2 cellular contexts compared by ENCODE assay signal in genomic region chr14:64910847-64911495, GRCh38.
A peak's percentile ranks its signal among the peaks of the same experiment; 100 is the strongest.
TF ChIP-seq lines count a peak whose summit lies in the region.

No MANE protein-coding gene starts in this region.

TF ChIP-seq in K562, 482 proteins besides CTCF, POLR2A, EP300 and RAD21 (continued from another document):
- no peak for TF ChIP-seq HMGN3 (IDR thresholded peaks at IDR 0.05; ENCODE audit: borderline replicate concordance, extremely low read depth, insufficient read length, low read depth, low read length)
- peak; percentile 70 for TF ChIP-seq ZNF384 (IDR thresholded peaks at IDR 0.05; ENCODE audit: low read depth, low read length)
- TF ChIP-seq FOXK1 (CRISPR knock-in tag; IDR thresholded peaks at IDR 0.05; ENCODE audit: borderline replicate concordance), result no peak
- TF ChIP-seq NR4A1 (CRISPR knock-in tag; IDR thresholded peaks at IDR 0.05), result no peak
- no peak for TF ChIP-seq NR4A1 (tag; IDR thresholded peaks at IDR 0.05)
- no peak for TF ChIP-seq ZNF518B (CRISPR knock-in tag; IDR thresholded peaks at IDR 0.05)
- peak; percentile 42 for TF ChIP-seq CTCFL (IDR thresholded peaks at IDR 0.05; ENCODE audit: borderline replicate concordance, insufficient read depth, low read depth, low read length, poor library complexity, severe bottlenecking)
- TF ChIP-seq USF1 (CRISPR knock-in tag; IDR thresholded peaks at IDR 0.05), result no peak
- no peak for TF ChIP-seq HDGF (IDR thresholded peaks at IDR 0.05)
- TF ChIP-seq ZEB2 (IDR thresholded peaks at IDR 0.05), result no peak
- TF ChIP-seq NCOA6 (IDR thresholded peaks at IDR 0.05), result no peak
- no peak for TF ChIP-seq IRF9 (tag; IDR thresholded peaks at IDR 0.05)
- TF ChIP-seq MITF (IDR thresholded peaks at IDR 0.05), result no peak
- TF ChIP-seq MTF1 (CRISPR knock-in tag; IDR thresholded peaks at IDR 0.05; ENCODE audit: borderline replicate concordance), result no peak
- no peak for TF ChIP-seq CBFB (CRISPR knock-in tag; IDR thresholded peaks at IDR 0.05)
- peak; percentile 28 for TF ChIP-seq RBM25 (IDR thresholded peaks at IDR 0.05; ENCODE audit: low read depth, low read length, severe bottlenecking)
- TF ChIP-seq CBFA2T3 (IDR thresholded peaks at IDR 0.05), result no peak
- no peak for TF ChIP-seq NFXL1 (CRISPR knock-in tag; IDR thresholded peaks at IDR 0.05)
- TF ChIP-seq SUPT5H (IDR thresholded peaks at IDR 0.05), result no peak

TF ChIP-seq in neural cell, 6 proteins besides CTCF, POLR2A, EP300 and RAD21:
- TF ChIP-seq REST (IDR thresholded peaks at IDR 0.05; ENCODE audit: borderline replicate concordance), result no peak
- no peak for TF ChIP-seq EZH2 (IDR thresholded peaks at IDR 0.05; ENCODE audit: borderline replicate concordance, insufficient read depth, low read length, poor library complexity, severe bottlenecking)
- TF ChIP-seq SMC3 (conservative IDR thresholded peaks at IDR 0.05; ENCODE audit: poor library complexity), result no peak
